Comparison of ENCODE assay signal across 1 cellular context in genomic region chr19:44686896-44687295, GRCh38.
TF ChIP-seq lines count a peak whose summit lies in the region.

No MANE protein-coding gene starts in this region.

TF ChIP-seq in H1, 55 proteins besides CTCF, POLR2A, EP300 and RAD21:
- TF ChIP-seq CBX5 (IDR thresholded peaks at IDR 0.05; ENCODE audit: low read depth, low read length): no peak
- no peak for TF ChIP-seq BRCA1 (IDR thresholded peaks at IDR 0.05; ENCODE audit: low read depth, low read length)
- no peak for TF ChIP-seq USF2 (IDR thresholded peaks at IDR 0.05; ENCODE audit: low read length)
- no peak for TF ChIP-seq KDM1A (IDR thresholded peaks at IDR 0.05; ENCODE audit: borderline replicate concordance, low read length)
- TF ChIP-seq GTF2F1 (IDR thresholded peaks at IDR 0.05; ENCODE audit: borderline replicate concordance, low read depth, low read length): no peak
- TF ChIP-seq SIN3A (conservative IDR thresholded peaks at IDR 0.05 in 1 of 2, IDR thresholded peaks at IDR 0.05 in 1 of 2; ENCODE audit: low read depth in 1 of 2, low read length in 2 of 2): no peak
- no peak for TF ChIP-seq POU5F1 (IDR thresholded peaks at IDR 0.05; ENCODE audit: low read depth, low read length)
- TF ChIP-seq TAF7 (optimal IDR thresholded peaks at IDR 0.05; ENCODE audit: borderline replicate concordance, low read depth, low read length): no peak
- no peak for TF ChIP-seq SIX5 (IDR thresholded peaks at IDR 0.05; ENCODE audit: low read depth, low read length)
- no peak for TF ChIP-seq MAX (IDR thresholded peaks at IDR 0.05)
- no peak for TF ChIP-seq CTBP2 (IDR thresholded peaks at IDR 0.05; ENCODE audit: borderline replicate concordance, insufficient read depth, insufficient read length, low read length)
- no peak for TF ChIP-seq PHF8 (conservative IDR thresholded peaks at IDR 0.05; ENCODE audit: low read depth, low read length)
- TF ChIP-seq EGR1 (IDR thresholded peaks at IDR 0.05; ENCODE audit: borderline replicate concordance, low read depth, low read length): no peak
- no peak for TF ChIP-seq CHD1 (IDR thresholded peaks at IDR 0.05; ENCODE audit: low read depth, low read length)
